Comparison of ENCODE assay signal across 1 cellular context in the genomic region with DNA sequence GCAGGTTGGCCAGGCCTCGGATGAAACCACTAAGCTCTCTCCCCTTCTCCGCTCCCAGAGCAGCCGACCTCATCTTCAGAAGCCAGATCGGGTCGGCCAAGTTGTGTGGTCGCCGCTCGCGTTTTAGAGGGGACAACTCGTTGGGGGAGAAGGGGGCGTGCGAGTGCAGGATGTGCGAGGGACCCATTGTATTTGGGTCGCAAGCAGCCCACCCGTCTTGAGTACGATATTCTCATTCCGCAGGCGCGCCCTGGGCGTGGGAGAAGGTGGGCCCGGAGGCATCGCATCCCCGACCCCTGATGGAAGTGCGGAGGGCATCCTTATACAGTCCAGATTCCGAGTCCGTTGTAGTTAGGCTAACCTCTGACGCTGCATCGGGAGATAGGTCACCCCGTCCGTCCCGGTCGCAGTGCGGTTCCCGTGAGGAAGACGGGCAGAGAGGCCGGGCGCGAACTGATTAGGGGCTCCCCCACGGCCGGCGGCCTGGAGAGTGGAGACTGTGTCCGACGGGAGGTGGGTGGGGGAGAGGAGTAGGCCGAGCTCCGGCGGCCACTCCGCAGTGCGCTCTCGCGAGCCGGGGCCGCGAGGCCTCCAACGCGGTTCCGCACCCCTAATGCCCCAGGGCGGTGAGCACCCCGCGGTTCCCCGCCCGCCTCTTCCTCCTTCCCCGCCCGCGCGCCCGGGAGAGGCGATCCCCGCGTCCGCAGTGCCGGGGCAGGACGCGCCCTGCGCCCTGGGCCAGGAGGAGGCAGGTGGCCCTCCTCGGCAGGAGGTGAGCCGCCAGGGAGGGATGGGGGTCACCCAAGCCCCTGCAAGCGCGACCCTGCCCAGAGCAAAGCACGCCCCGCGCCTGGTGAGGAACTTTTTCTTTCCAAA.
TF ChIP-seq lines count a peak whose summit lies in the region.

No MANE protein-coding gene starts in this region.

TF ChIP-seq in HepG2, 621 proteins besides CTCF, POLR2A, EP300 and RAD21 (continued from another document and continues in another):
- TF ChIP-seq LCORL (IDR thresholded peaks at IDR 0.05) (no peak), LCORL (CRISPR knock-in tag; IDR thresholded peaks at IDR 0.05) (peak; percentile 14), KLF13 (CRISPR knock-in tag; IDR thresholded peaks at IDR 0.05) (0 out of 2 replicates have a peak, but pooled peaks have one; percentile 53), HIC2 (CRISPR knock-in tag; IDR thresholded peaks at IDR 0.05; ENCODE audit: low read depth) (peak; percentile 34; the same call in 1 of the 2 replicates), ZNF605 (CRISPR knock-in tag; IDR thresholded peaks at IDR 0.05) (no peak), ZFYVE20 (CRISPR knock-in tag; IDR thresholded peaks at IDR 0.05; ENCODE audit: borderline replicate concordance, low read depth) (0 out of 2 replicates have a peak, but pooled peaks have one; percentile 37), TARDBP (CRISPR knock-in tag; IDR thresholded peaks at IDR 0.05) (peak; percentile 71; the same call in 1 of the 2 replicates), REXO4 (CRISPR knock-in tag; IDR thresholded peaks at IDR 0.05; ENCODE audit: borderline replicate concordance) (peak; percentile 75; the same call in 1 of the 2 replicates), ZNF629 (CRISPR knock-in tag; conservative IDR thresholded peaks at IDR 0.05) (peak; percentile 12; the same call in 1 of the 2 replicates), SAFB2 (CRISPR knock-in tag; IDR thresholded peaks at IDR 0.05; ENCODE audit: borderline replicate concordance, low read depth) (no peak), ZHX2 (IDR thresholded peaks at IDR 0.05; ENCODE audit: low read depth) (0 out of 2 replicates have a peak, but pooled peaks have one; percentile 1), ZHX2 (CRISPR knock-in tag; IDR thresholded peaks at IDR 0.05; ENCODE audit: borderline replicate concordance) (no peak), ZNF335 (CRISPR knock-in tag; IDR thresholded peaks at IDR 0.05) (no peak), ZNF777 (CRISPR knock-in tag; IDR thresholded peaks at IDR 0.05) (peak; percentile 6; the same call in 1 of the 2 replicates), NFE2L1 (CRISPR knock-in tag; IDR thresholded peaks at IDR 0.05; ENCODE audit: borderline replicate concordance) (no peak), NONO (IDR thresholded peaks at IDR 0.05) (no peak), NONO (CRISPR knock-in tag; conservative IDR thresholded peaks at IDR 0.05) (peak; percentile 68; the same call in 1 of the 2 replicates), NCOA1 (CRISPR knock-in tag; IDR thresholded peaks at IDR 0.05) (peak; percentile 57; the same call in 1 of the 2 replicates), HOXA5 (CRISPR knock-in tag; IDR thresholded peaks at IDR 0.05) (peak; percentile 67; the same call in 1 of the 2 replicates), ZNF234 (CRISPR knock-in tag; conservative IDR thresholded peaks at IDR 0.05) (peak; percentile 81), ATRX (CRISPR knock-in tag; IDR thresholded peaks at IDR 0.05; ENCODE audit: borderline replicate concordance) (no peak), THYN1 (CRISPR knock-in tag; IDR thresholded peaks at IDR 0.05; ENCODE audit: borderline replicate concordance, low read depth) (peak; percentile 66; the same call in 1 of the 2 replicates), ZNF160 (CRISPR knock-in tag; IDR thresholded peaks at IDR 0.05) (peak; percentile 37; the same call in 1 of the 2 replicates), CSRNP1 (CRISPR knock-in tag; IDR thresholded peaks at IDR 0.05) (0 out of 2 replicates have a peak, but pooled peaks have one; percentile 33), ZNF639 (CRISPR knock-in tag; conservative IDR thresholded peaks at IDR 0.05) (no peak), NR2F1 (CRISPR knock-in tag; IDR thresholded peaks at IDR 0.05) (no peak), ZNF329 (CRISPR knock-in tag; IDR thresholded peaks at IDR 0.05; ENCODE audit: low read depth) (peak; percentile 69; the same call in 1 of the 2 replicates), ZNF24 (IDR thresholded peaks at IDR 0.05) (no peak), ZBTB34 (CRISPR knock-in tag; IDR thresholded peaks at IDR 0.05) (peak; percentile 73; the same call in 1 of the 2 replicates)
- TF ChIP-seq, protein P1, sequence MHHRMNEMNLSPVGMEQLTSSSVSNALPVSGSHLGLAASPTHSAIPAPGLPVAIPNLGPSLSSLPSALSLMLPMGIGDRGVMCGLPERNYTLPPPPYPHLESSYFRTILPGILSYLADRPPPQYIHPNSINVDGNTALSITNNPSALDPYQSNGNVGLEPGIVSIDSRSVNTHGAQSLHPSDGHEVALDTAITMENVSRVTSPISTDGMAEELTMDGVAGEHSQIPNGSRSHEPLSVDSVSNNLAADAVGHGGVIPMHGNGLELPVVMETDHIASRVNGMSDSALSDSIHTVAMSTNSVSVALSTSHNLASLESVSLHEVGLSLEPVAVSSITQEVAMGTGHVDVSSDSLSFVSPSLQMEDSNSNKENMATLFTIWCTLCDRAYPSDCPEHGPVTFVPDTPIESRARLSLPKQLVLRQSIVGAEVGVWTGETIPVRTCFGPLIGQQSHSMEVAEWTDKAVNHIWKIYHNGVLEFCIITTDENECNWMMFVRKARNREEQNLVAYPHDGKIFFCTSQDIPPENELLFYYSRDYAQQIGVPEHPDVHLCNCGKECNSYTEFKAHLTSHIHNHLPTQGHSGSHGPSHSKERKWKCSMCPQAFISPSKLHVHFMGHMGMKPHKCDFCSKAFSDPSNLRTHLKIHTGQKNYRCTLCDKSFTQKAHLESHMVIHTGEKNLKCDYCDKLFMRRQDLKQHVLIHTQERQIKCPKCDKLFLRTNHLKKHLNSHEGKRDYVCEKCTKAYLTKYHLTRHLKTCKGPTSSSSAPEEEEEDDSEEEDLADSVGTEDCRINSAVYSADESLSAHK (CRISPR knock-in tag; IDR thresholded peaks at IDR 0.05; ENCODE audit: borderline replicate concordance) = no peak
- TF ChIP-seq, protein P2, sequence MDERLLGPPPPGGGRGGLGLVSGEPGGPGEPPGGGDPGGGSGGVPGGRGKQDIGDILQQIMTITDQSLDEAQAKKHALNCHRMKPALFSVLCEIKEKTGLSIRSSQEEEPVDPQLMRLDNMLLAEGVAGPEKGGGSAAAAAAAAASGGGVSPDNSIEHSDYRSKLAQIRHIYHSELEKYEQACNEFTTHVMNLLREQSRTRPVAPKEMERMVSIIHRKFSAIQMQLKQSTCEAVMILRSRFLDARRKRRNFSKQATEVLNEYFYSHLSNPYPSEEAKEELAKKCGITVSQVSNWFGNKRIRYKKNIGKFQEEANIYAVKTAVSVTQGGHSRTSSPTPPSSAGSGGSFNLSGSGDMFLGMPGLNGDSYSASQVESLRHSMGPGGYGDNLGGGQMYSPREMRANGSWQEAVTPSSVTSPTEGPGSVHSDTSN (CRISPR knock-in tag; IDR thresholded peaks at IDR 0.05) = no peak
- TF ChIP-seq, protein P3, sequence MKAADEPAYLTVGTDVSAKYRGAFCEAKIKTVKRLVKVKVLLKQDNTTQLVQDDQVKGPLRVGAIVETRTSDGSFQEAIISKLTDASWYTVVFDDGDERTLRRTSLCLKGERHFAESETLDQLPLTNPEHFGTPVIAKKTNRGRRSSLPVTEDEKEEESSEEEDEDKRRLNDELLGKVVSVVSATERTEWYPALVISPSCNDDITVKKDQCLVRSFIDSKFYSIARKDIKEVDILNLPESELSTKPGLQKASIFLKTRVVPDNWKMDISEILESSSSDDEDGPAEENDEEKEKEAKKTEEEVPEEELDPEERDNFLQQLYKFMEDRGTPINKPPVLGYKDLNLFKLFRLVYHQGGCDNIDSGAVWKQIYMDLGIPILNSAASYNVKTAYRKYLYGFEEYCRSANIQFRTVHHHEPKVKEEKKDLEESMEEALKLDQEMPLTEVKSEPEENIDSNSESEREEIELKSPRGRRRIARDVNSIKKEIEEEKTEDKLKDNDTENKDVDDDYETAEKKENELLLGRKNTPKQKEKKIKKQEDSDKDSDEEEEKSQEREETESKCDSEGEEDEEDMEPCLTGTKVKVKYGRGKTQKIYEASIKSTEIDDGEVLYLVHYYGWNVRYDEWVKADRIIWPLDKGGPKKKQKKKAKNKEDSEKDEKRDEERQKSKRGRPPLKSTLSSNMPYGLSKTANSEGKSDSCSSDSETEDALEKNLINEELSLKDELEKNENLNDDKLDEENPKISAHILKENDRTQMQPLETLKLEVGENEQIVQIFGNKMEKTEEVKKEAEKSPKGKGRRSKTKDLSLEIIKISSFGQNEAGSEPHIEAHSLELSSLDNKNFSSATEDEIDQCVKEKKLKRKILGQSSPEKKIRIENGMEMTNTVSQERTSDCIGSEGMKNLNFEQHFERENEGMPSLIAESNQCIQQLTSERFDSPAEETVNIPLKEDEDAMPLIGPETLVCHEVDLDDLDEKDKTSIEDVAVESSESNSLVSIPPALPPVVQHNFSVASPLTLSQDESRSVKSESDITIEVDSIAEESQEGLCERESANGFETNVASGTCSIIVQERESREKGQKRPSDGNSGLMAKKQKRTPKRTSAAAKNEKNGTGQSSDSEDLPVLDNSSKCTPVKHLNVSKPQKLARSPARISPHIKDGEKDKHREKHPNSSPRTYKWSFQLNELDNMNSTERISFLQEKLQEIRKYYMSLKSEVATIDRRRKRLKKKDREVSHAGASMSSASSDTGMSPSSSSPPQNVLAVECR (CRISPR knock-in tag; IDR thresholded peaks at IDR 0.05; ENCODE audit: borderline replicate concordance) = peak; percentile 55
